ENCODE assay signal across 8 cellular contexts in the genomic region with DNA sequence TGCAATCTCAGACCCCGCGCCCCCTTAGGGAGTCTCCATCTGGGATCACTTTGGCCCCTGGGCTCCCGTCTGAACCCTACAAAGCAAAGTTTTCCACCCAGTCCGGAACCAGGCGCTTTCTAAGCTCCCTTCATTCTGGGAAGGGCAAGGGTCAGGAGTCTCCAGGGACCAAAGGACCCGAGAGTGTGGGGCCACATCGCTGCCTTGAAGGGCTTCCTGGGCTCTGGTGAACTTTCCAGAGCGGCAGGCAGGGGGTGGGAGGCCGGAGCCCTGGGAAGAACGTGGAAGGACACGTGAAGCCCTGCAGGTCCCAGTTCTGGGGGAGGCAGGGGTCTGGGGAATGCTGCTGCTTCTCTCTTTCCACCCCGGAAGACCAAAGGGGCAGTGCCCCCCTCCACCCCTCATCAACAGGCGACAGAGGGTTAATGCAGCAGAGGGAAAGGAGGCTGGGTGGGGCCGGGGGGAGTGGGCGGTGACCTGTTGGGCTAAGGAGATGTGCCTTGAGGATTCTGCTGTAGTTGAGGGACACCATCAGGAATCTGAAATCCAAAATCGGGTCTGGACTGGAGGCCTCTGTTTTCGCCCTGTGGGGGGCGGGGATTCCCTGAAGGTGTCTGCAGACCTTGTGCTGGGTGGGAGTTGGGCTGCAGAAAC. TPM values are rescaled to one million over a fixed set of nuclear protein-coding genes. Genes with fewer than 3 reads are reported as not detected.
DNase-seq lines count a peak whose midpoint lies in the region; TF ChIP-seq lines count a peak whose summit lies in the region.

No MANE protein-coding gene starts in this region.

- no peaks in the 10 kb centered on the region for H3K27me3 ChIP-seq in ascending aorta
- H3K27me3 ChIP-seq in kidney epithelial cell (ENCODE audit: control insufficient read depth, insufficient read depth, low read length): no peaks in the 10 kb centered on the region
- peaks cover 0 to 16% (median 8%) of the 10 kb centered on the region in 5 donors for H3K27me3 ChIP-seq in subcutaneous abdominal adipose tissue (ENCODE audit: control insufficient read depth in 5 of 5, insufficient read depth in 4 of 5, low read length in 5 of 5)

- intact Hi-C loops in ascending aorta (cut with DNase I): no loop called here

- peaks cover 4 to 20% of the 10 kb centered on the region in 2 donors for H3K4me1 ChIP-seq in ascending aorta
- peaks cover 0 to 30% (median 23%) of the 10 kb centered on the region in 5 donors for H3K4me1 ChIP-seq in subcutaneous abdominal adipose tissue (ENCODE audit: control insufficient read depth in 5 of 5, insufficient read depth in 5 of 5, low read length in 5 of 5)

- H3K4me3 ChIP-seq in ascending aorta: peak overlapping the region; percentile 86 to 92
- peak overlapping the region; percentile 69 for H3K4me3 ChIP-seq in kidney epithelial cell (ENCODE audit: low read depth, low read length)
- H3K4me3 ChIP-seq in subcutaneous abdominal adipose tissue (ENCODE audit: low read depth in 1 of 5, low read length in 5 of 5): peak overlapping the region; percentile 57 to 86 (median 70)

- TF ChIP-seq CTCF in ascending aorta (IDR thresholded peaks at IDR 0.05) (peak in 1 of 3 experiments; percentile 23), kidney epithelial cell (IDR thresholded peaks at IDR 0.05; ENCODE audit: insufficient read depth, low read length, poor library complexity, severe bottlenecking) (peak; percentile 23)

- no peaks in the 10 kb centered on the region for H3K36me3 ChIP-seq in ascending aorta
- no peaks in the 10 kb centered on the region for H3K36me3 ChIP-seq in kidney epithelial cell (ENCODE audit: control insufficient read depth, insufficient read depth, low read length)
- H3K36me3 ChIP-seq in subcutaneous abdominal adipose tissue (ENCODE audit: control insufficient read depth in 5 of 5, insufficient read depth in 5 of 5, low read length in 5 of 5): no peaks in the 10 kb centered on the region

- H3K9me3 ChIP-seq in ascending aorta (no peaks in the 10 kb centered on the region), subcutaneous abdominal adipose tissue (ENCODE audit: control insufficient read depth in 5 of 5, low read length in 5 of 5) (no peaks in the 10 kb centered on the region)

- DNase-seq in activated CD8-positive, alpha-beta memory T cell treated with anti-CD3 and anti-CD28 coated beads for 24 hours: peak; percentile 64
- DNase-seq in activated CD8-positive, alpha-beta memory T cell treated with anti-CD3 and anti-CD28 coated beads, Interleukin-2, amount 50 U/mL, for 48 hours: no peak
- DNase-seq in ascending aorta (ENCODE audit: low spot score in 2 of 2) (no peak), kidney epithelial cell (ENCODE audit: low read depth) (no peak), NCI-H774 (lab: John Stamatoyannopoulos, UW) (no peak), dermis blood vessel endothelial cell (no peak), superior temporal gyrus (ENCODE audit: extremely low spot score) (no peak)

- peak overlapping the region in 4 of 5 donors; percentile 27 to 72 (median 58) for H3K9ac ChIP-seq in subcutaneous abdominal adipose tissue (ENCODE audit: low read length in 5 of 5)

- H3K27ac ChIP-seq in ascending aorta (peak overlapping the region; percentile 59 to 69), subcutaneous abdominal adipose tissue (ENCODE audit: low read depth, low read length) (no peak overlapping the region)

RNA-seq across cellular contexts. Expression of a gene that starts 0.7 kb away (rescaled TPM):
- total RNA-seq in ascending aorta (70.0 TPM), kidney epithelial cell (12.1 and 14.0 TPM in 2 replicates), dermis blood vessel endothelial cell (0.65 and 1.7 TPM in 2 replicates)

RNA-seq across cellular contexts. Expression of a gene that starts 49.4 kb away (rescaled TPM):
- total RNA-seq in ascending aorta: not detected
- 1.5 and 2.0 TPM in 2 replicates for total RNA-seq in kidney epithelial cell
- total RNA-seq in dermis blood vessel endothelial cell: 0.19 TPM in 1 of 2 replicates, not detected in the other
